ENCODE assay signal across 1 cellular context in the genomic region with DNA sequence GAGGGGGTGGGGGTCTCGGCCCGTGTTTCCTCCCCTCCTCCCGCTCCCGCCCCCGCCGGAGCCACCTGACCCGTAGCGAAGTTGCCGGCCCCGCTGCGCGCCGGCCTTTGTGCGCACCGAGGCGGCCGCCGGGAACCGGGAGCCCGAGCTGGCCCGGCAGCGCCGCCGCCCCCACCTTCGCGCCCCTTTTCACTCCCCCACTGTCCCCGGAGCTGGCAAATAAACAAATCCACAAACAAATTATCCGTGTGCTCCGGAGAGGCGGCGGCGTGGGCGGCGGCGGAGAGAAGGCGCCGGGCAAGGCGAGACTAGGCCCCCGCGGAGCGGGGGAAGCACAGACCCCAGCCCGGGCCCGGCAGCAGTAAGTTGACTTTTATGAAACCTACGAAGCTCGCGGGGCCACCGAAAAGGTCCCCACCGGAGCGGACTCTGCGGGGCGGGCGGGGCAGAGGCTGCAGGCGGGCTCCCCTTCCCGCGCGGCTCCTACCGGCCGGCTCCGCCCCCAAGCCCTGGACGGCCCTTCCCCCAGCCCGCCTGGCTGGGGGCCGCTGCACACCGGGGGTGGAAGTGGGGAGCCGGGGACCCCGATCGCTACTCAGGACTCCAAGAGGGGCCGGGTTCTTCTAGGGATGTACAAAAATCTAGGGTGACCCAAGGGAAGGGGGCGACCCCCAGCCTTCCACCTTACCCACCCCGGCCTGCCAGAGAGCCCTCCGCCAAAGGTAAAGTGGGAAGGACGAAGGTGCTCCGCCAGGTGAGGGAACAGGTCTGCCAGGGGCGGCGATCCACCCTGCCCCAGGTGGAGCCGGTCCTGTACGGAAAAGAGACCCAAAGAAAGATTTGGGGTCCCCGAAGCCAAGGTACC.
TF ChIP-seq lines count a peak whose summit lies in the region.

No MANE protein-coding gene starts in this region.

TF ChIP-seq in HEK293, 187 proteins besides CTCF, POLR2A, EP300 and RAD21 (continued from another document):
- TF ChIP-seq TSHZ1 (tag by site-specific recombination; IDR thresholded peaks at IDR 0.05; ENCODE audit: borderline replicate concordance) (no peak), ZNF510 (tag by site-specific recombination; IDR thresholded peaks at IDR 0.05; ENCODE audit: insufficient replicate concordance) (no peak), ZSCAN4 (tag by site-specific recombination; IDR thresholded peaks at IDR 0.05) (no peak), ZBTB20 (tag by site-specific recombination; IDR thresholded peaks at IDR 0.05) (peak; percentile 20), ZSCAN18 (tag by site-specific recombination; IDR thresholded peaks at IDR 0.05) (no peak), OSR2 (tag by site-specific recombination; IDR thresholded peaks at IDR 0.05) (no peak), ZBTB1 (tag by site-specific recombination; IDR thresholded peaks at IDR 0.05) (no peak), ZNF121 (tag by site-specific recombination; IDR thresholded peaks at IDR 0.05) (no peak)
